In genomic region chr17:66975614-66976378, GRCh38 we compare ENCODE assay signal across 11 cellular contexts. TPM values are rescaled to one million over a fixed set of nuclear protein-coding genes. Genes with fewer than 3 reads are reported as not detected.
A peak's percentile ranks its signal among the peaks of the same experiment; 100 is the strongest.
DNase-seq lines count a peak whose midpoint lies in the region; ATAC-seq, FAIRE-seq and TF ChIP-seq lines count a peak whose summit lies in the region.
"Had no signal": no experiment of that assay in that cellular context is flagged by ENCODE, and none has a peak within 500 bp of the region (broad histone marks: within the 10 kb centered on the region; RNA-seq: fewer than 3 reads in every experiment).

No MANE protein-coding gene starts in this region.

- TF ChIP-seq POLR2A in gastroesophageal sphincter (IDR thresholded peaks at IDR 0.05): no peak

- no peaks in the 10 kb centered on the region for H3K9me1 ChIP-seq in keratinocyte (ENCODE audit: control insufficient read depth, extremely low read depth, insufficient read depth, low read length)

- H3K4me1 Mint-ChIP-seq in HFFc6 (ENCODE audit: low read depth): peaks cover 6% of the 10 kb centered on the region; the same call in 1 of the 2 replicates

- H2AFZ ChIP-seq in keratinocyte (ENCODE audit: control insufficient read depth, low read length): no peak overlapping the region

- dilution Hi-C loops in keratinocyte (cut with MboI; ENCODE audit: extremely low pct_ligation_motif_present, low sequenced_read_pairs): no loop called here

- H3K27me3 Mint-ChIP-seq in HFFc6 (ENCODE audit: insufficient read depth): peaks cover 42% of the 10 kb centered on the region

- no peak for ATAC-seq in GM19035 (IDR thresholded peaks at IDR 0.05; ENCODE audit: unreplicated experiment)
- no peak for ATAC-seq in gastroesophageal sphincter
- no peak for ATAC-seq in HG02588 (IDR thresholded peaks at IDR 0.05; ENCODE audit: unreplicated experiment)

- no peaks in the 10 kb centered on the region for H3K36me3 ChIP-seq in keratinocyte (ENCODE audit: control insufficient read depth in 2 of 2, extremely low read depth in 1 of 2, insufficient read depth in 2 of 2, low read length in 2 of 2)
- no peaks in the 10 kb centered on the region for H3K36me3 ChIP-seq in gastroesophageal sphincter

- TF ChIP-seq CTCF in D721Med (IDR thresholded peaks at IDR 0.05; ENCODE audit: insufficient read depth, missing control alignments) (peak; percentile 33), HFFc6 (IDR thresholded peaks at IDR 0.05) (peak; percentile 16; the same call in 1 of the 2 replicates), VCaP (conservative IDR thresholded peaks at IDR 0.05) (peak; percentile 35; the same call in 1 of the 2 replicates), keratinocyte (optimal IDR thresholded peaks at IDR 0.05 in 1 of 3, IDR thresholded peaks at IDR 0.05 in 1 of 3, conservative IDR thresholded peaks at IDR 0.05 in 1 of 3; ENCODE audit: extremely low read depth in 1 of 3, insufficient read depth in 2 of 3, low read length in 3 of 3) (peak; percentile 28 to 73 (median 50)), dorsolateral prefrontal cortex (IDR thresholded peaks at IDR 0.05 in 54 of 56, conservative IDR thresholded peaks at IDR 0.05 in 2 of 56; ENCODE audit: low read depth in 1 of 56, partially characterized antibody in 56 of 56) (peak in 1 of 56 donors; percentile 7), gastroesophageal sphincter (IDR thresholded peaks at IDR 0.05) (peak in 1 of 4 experiments; percentile 38)

- no peaks in the 10 kb centered on the region for H4K20me1 ChIP-seq in keratinocyte (ENCODE audit: control insufficient read depth, extremely low read depth, insufficient read depth, low read length)

- H3K9ac ChIP-seq in keratinocyte (ENCODE audit: control insufficient read depth, extremely low read depth, insufficient read depth, low read length): no peak overlapping the region

- H3K27me3 ChIP-seq in keratinocyte (ENCODE audit: control insufficient read depth, extremely low read depth, insufficient read depth, low read length): peaks cover 26% of the 10 kb centered on the region
- peaks cover 0 to 62% (median 9%) of the 10 kb centered on the region in 45 donors for H3K27me3 ChIP-seq in dorsolateral prefrontal cortex
- H3K27me3 ChIP-seq in gastroesophageal sphincter: peaks cover 65% of the 10 kb centered on the region

- no peak overlapping the region for H3K27ac Mint-ChIP-seq in HFFc6
- H3K27ac Mint-ChIP-seq: activated naive CD8-positive, alpha-beta T cell treated with anti-CD3 and anti-CD28 coated beads, Interleukin-2, amount 10 ng/mL, durations not matched to agents 7 days and 5 days; T-helper 1 cell treated with Interleukin-12 subunit alpha and Interleukin-12 subunit beta and Interleukin-4 antibody, amounts not matched to agents 30 μg/mL and 1 μg/mL, for 36 hours had no signal

- H3K27ac ChIP-seq in VCaP: no peak overlapping the region
- H3K27ac ChIP-seq in keratinocyte (ENCODE audit: control insufficient read depth, insufficient read depth, low read length): no peak overlapping the region
- peak overlapping the region in 1 of 59 donors; percentile 40 for H3K27ac ChIP-seq in dorsolateral prefrontal cortex
- no peak overlapping the region for H3K27ac ChIP-seq in gastroesophageal sphincter

- H3K4me3 ChIP-seq in keratinocyte (ENCODE audit: control insufficient read depth in 2 of 3, extremely low read depth in 1 of 3, insufficient read depth in 2 of 3, low read depth in 1 of 3, low read length in 3 of 3): no peak overlapping the region
- H3K4me3 ChIP-seq in dorsolateral prefrontal cortex: no peak overlapping the region
- H3K4me3 ChIP-seq in gastroesophageal sphincter: no peak overlapping the region

- H3K9me3 ChIP-seq in keratinocyte (ENCODE audit: control insufficient read depth, low read depth, low read length) (no peaks in the 10 kb centered on the region), gastroesophageal sphincter (no peaks in the 10 kb centered on the region)

- no peak for TF ChIP-seq EP300 in gastroesophageal sphincter (IDR thresholded peaks at IDR 0.05)

- no peaks in the 10 kb centered on the region for H3K36me3 Mint-ChIP-seq in HFFc6 (ENCODE audit: low read depth)
- H3K36me3 Mint-ChIP-seq: activated naive CD8-positive, alpha-beta T cell treated with anti-CD3 and anti-CD28 coated beads, Interleukin-2, amount 10 ng/mL, durations not matched to agents 7 days and 5 days had no signal

- DNase-seq in D721Med (ENCODE audit: insufficient read length, low spot score): no peak
- DNase-seq in HFFc6: no peak
- DNase-seq in keratinocyte (ENCODE audit: low read depth, low spot score): no peak
- DNase-seq in dorsolateral prefrontal cortex: no peak
- DNase-seq: activated naive CD8-positive, alpha-beta T cell treated with anti-CD3 and anti-CD28 coated beads, Interleukin-2, amount 10 ng/mL, durations not matched to agents 7 days and 5 days had no signal

- intact Hi-C loops in dorsolateral prefrontal cortex (cut with DNase I): no loop called here

- no peaks in the 10 kb centered on the region for H3K9me3 Mint-ChIP-seq in HFFc6
- H3K9me3 Mint-ChIP-seq: activated naive CD8-positive, alpha-beta T cell treated with anti-CD3 and anti-CD28 coated beads, Interleukin-2, amount 10 ng/mL, durations not matched to agents 7 days and 5 days; T-helper 1 cell treated with Interleukin-12 subunit alpha and Interleukin-12 subunit beta and Interleukin-4 antibody, amounts not matched to agents 30 μg/mL and 1 μg/mL, for 36 hours had no signal

- WGBS in gastroesophageal sphincter (ENCODE audit: low coverage in 1 of 2), 2 donors: 75 to 83% methylated on average over 3 to 10 of the region's 14 CpGs

- FAIRE-seq in D721Med (lab: Jason Lieb, UNC) (no peak), keratinocyte (lab: Jason Lieb, UNC) (no peak)

- no peak overlapping the region for H3K4me3 Mint-ChIP-seq in HFFc6
- H3K4me3 Mint-ChIP-seq: activated naive CD8-positive, alpha-beta T cell treated with anti-CD3 and anti-CD28 coated beads, Interleukin-2, amount 10 ng/mL, durations not matched to agents 7 days and 5 days; T-helper 1 cell treated with Interleukin-12 subunit alpha and Interleukin-12 subunit beta and Interleukin-4 antibody, amounts not matched to agents 30 μg/mL and 1 μg/mL, for 36 hours had no signal

- H3K4me1 ChIP-seq in keratinocyte (ENCODE audit: control insufficient read depth, extremely low read depth, insufficient read depth, low read length) (peaks cover 4% of the 10 kb centered on the region), gastroesophageal sphincter (peaks cover 0 to 33% (median 3%) of the 10 kb centered on the region in 3 donors)

- H3K4me2 ChIP-seq in keratinocyte (ENCODE audit: control insufficient read depth, extremely low read depth, insufficient read depth, low read depth, low read length): no peak overlapping the region

- H3K79me2 ChIP-seq in keratinocyte (ENCODE audit: control insufficient read depth, insufficient read depth, low read length): no peaks in the 10 kb centered on the region

RNA-seq across cellular contexts. Expression of gene CACNG4, which starts 11.3 kb away (rescaled TPM):
- total RNA-seq in HFFc6 (2021; fragmentation: NEBNext Ultra II Directional; extraction: Animal tissue kit (Norgen Biotek cat#: 25700)): not detected
- 0.01 to 0.03 TPM in 2 of 3 replicates, not detected in the other for polyA plus RNA-seq in keratinocyte
- 0.17 TPM for polyA plus RNA-seq in keratinocyte (2011; ENCODE audit: low read depth)
- 0.06 and 0.12 TPM in 2 replicates for polyA plus RNA-seq in keratinocyte (2011; cell fraction: cytosol; rRNA removed)
- polyA plus RNA-seq in keratinocyte (2011; cell fraction: nucleus; rRNA removed): 0.08 and 0.10 TPM in 2 replicates
- polyA plus RNA-seq in keratinocyte (2012; ENCODE audit: low replicate concordance): 0.10 TPM in 1 of 2 replicates, not detected in the other
- polyA minus RNA-seq in keratinocyte: 0.13 TPM in 1 of 3 replicates, not detected in the others
- polyA minus RNA-seq in keratinocyte (2011; cell fraction: cytosol; rRNA and poly(A)+ RNA removed): not detected
- 0.11 TPM in 1 of 2 replicates, not detected in the other for polyA minus RNA-seq in keratinocyte (2011; cell fraction: nucleus; rRNA and poly(A)+ RNA removed)
- total RNA-seq in dorsolateral prefrontal cortex: 10 to 100 TPM in 59 of 120 experiments, 1 to 10 TPM in 61; 4.9 to 21.4 (median 9.9) TPM
- 10 to 100 TPM in 1 of 4 donors, 1 to 10 TPM in 1, under 1 TPM in 1, not detected in 1; 0.13 to 13.5 (median 2.1) TPM for total RNA-seq in gastroesophageal sphincter
- total RNA-seq: activated naive CD8-positive, alpha-beta T cell treated with anti-CD3 and anti-CD28 coated beads, Interleukin-2, amount 10 ng/mL, durations not matched to agents 7 days and 5 days; fibroblast of villous mesenchyme had no signal
